9 cellular contexts compared by ENCODE assay signal in genomic region chr6:130697661-130698535, GRCh38.
DNase-seq lines count a peak whose midpoint lies in the region; ATAC-seq and TF ChIP-seq lines count a peak whose summit lies in the region.
"Had no signal": no experiment of that assay in that cellular context is flagged by ENCODE, and none has a peak within 500 bp of the region (broad histone marks: within the 10 kb centered on the region; RNA-seq: fewer than 3 reads in every experiment).

No MANE protein-coding gene starts in this region.

- ATAC-seq in GM18520 (IDR thresholded peaks at IDR 0.05; ENCODE audit: unreplicated experiment), result peak; percentile 76
- ATAC-seq in HG03045 (IDR thresholded peaks at IDR 0.05; ENCODE audit: unreplicated experiment), result peak; percentile 88
- ATAC-seq in activated T-cell treated with anti-CD3 and anti-CD28 coated beads, Interleukin-2, amount 50 U/mL, for 4 hours, result peak; percentile 91 to 95

- no peaks in the 10 kb centered on the region for H3K27me3 ChIP-seq in OCI-LY1 (ENCODE audit: insufficient read depth, low read length)

- H3K4me3 ChIP-seq in AG10803 (ENCODE audit: low read length) (no peak overlapping the region), OCI-LY1 (ENCODE audit: low read depth, low read length, poor library complexity, severe bottlenecking) (no peak overlapping the region), foreskin fibroblast (ENCODE audit: low read depth in 1 of 2, low read length in 2 of 2) (no peak overlapping the region)

- DNase-seq in AG10803 (ENCODE audit: low read depth) (peak; percentile 57), foreskin fibroblast (peak; percentile 66 to 88), retina (peak; percentile 69), islet precursor cell (no peak)
- DNase-seq in activated T-cell treated with anti-CD3 and anti-CD28 coated beads, Interleukin-2, amount 50 U/mL, for 4 hours, result peak; percentile 48

- peaks cover 3% of the 10 kb centered on the region for H3K9me3 Mint-ChIP-seq in activated T-cell treated with anti-CD3 and anti-CD28 coated beads, Interleukin-2, amount 50 U/mL, for 4 hours
- H3K9me3 Mint-ChIP-seq: IgD-negative memory B cell had no signal

- H3K4me2 ChIP-seq in OCI-LY1 (ENCODE audit: low read length), result no peak overlapping the region

- no peaks in the 10 kb centered on the region for H3K79me2 ChIP-seq in OCI-LY1 (ENCODE audit: insufficient read depth, low read length)

- no peak overlapping the region for H3K9ac ChIP-seq in OCI-LY1 (ENCODE audit: low read length)

- H3K36me3 ChIP-seq in OCI-LY1 (ENCODE audit: insufficient read depth, low read length), result no peaks in the 10 kb centered on the region

- H3K4me1 Mint-ChIP-seq in activated T-cell treated with anti-CD3 and anti-CD28 coated beads, Interleukin-2, amount 50 U/mL, for 4 hours (ENCODE audit: low read depth), result peaks cover 44% of the 10 kb centered on the region

- H2AFZ ChIP-seq in OCI-LY1 (ENCODE audit: low read length), result no peak overlapping the region

- no peaks in the 10 kb centered on the region for H3K4me1 ChIP-seq in OCI-LY1 (ENCODE audit: insufficient read depth, low read length, severe bottlenecking)

- H3F3A ChIP-seq in OCI-LY1 (ENCODE audit: insufficient read depth, low read length), result no peaks in the 10 kb centered on the region

- no peaks in the 10 kb centered on the region for H3K9me2 ChIP-seq in OCI-LY1 (ENCODE audit: low read depth, low read length)

- peaks cover 1% of the 10 kb centered on the region for H3K36me3 Mint-ChIP-seq in activated T-cell treated with anti-CD3 and anti-CD28 coated beads, Interleukin-2, amount 50 U/mL, for 4 hours (ENCODE audit: insufficient read depth)
- H3K36me3 Mint-ChIP-seq: IgD-negative memory B cell had no signal

- no peaks in the 10 kb centered on the region for H3K27me3 Mint-ChIP-seq in activated T-cell treated with anti-CD3 and anti-CD28 coated beads, Interleukin-2, amount 50 U/mL, for 4 hours (ENCODE audit: low read depth)

- H4K20me1 ChIP-seq in OCI-LY1 (ENCODE audit: insufficient read depth, low read length), result no peaks in the 10 kb centered on the region

- peak overlapping the region; percentile 61 for H3K4me3 Mint-ChIP-seq in activated T-cell treated with anti-CD3 and anti-CD28 coated beads, Interleukin-2, amount 50 U/mL, for 4 hours
- H3K4me3 Mint-ChIP-seq: IgD-negative memory B cell had no signal

- H3K27ac ChIP-seq in OCI-LY1 (ENCODE audit: low read depth, low read length, poor library complexity, severe bottlenecking), result no peak overlapping the region

- TF ChIP-seq CTCF in AG10803 (conservative IDR thresholded peaks at IDR 0.05; ENCODE audit: low read length), result peak; percentile 92
- peak; percentile 77 for TF ChIP-seq CTCF in OCI-LY1 (IDR thresholded peaks at IDR 0.05; ENCODE audit: low read length)
- peak; percentile 86 for TF ChIP-seq CTCF in foreskin fibroblast (IDR thresholded peaks at IDR 0.05; ENCODE audit: low read depth, low read length)

- H3K9me3 ChIP-seq in OCI-LY1 (ENCODE audit: low read length), result no peaks in the 10 kb centered on the region
